In genomic region chr16:27238591-27238990, GRCh38 we compare ENCODE assay signal across 11 cellular contexts. TPM values are rescaled to one million over a fixed set of nuclear protein-coding genes. Genes with fewer than 3 reads are reported as not detected.
DNase-seq lines count a peak whose midpoint lies in the region; ATAC-seq, FAIRE-seq and TF ChIP-seq lines count a peak whose summit lies in the region.
"Had no signal": no experiment of that assay in that cellular context is flagged by ENCODE, and none has a peak within 500 bp of the region (broad histone marks: within the 10 kb centered on the region; RNA-seq: fewer than 3 reads in every experiment).

No MANE protein-coding gene starts in this region.

- TF ChIP-seq CTCF in kidney (IDR thresholded peaks at IDR 0.05; ENCODE audit: borderline replicate concordance, extremely low read depth, insufficient read depth) (no peak), tibial artery (IDR thresholded peaks at IDR 0.05) (no peak)

- no peaks in the 10 kb centered on the region for H3K27me3 ChIP-seq in tibial artery

- H3K4me3 ChIP-seq in kidney (ENCODE audit: low read length in 2 of 2) (no peak overlapping the region), tibial artery (no peak overlapping the region)

- intact Hi-C loops in activated T-helper 1 cell treated with anti-CD3 and anti-CD28 coated beads, Interleukin-12 subunit alpha, Interleukin-12 subunit beta, Interleukin-2, Interleukin-4 antibody, amounts not matched to agents 30 ng/mL and 10 ng/mL and 1 ng/mL, durations not matched to agents 14 hours and 24 hours and 36 hours (cut with micrococcal nuclease) = loop anchor here (5.0 to 10.0 kb wide), 2 partner anchors 641 to 1984 kb away; partner anchors contain the start of gene ZKSCAN2
- intact Hi-C loops in kidney (cut with DNase I) (loop anchor here (5.0 to 10.0 kb wide), 2 partner anchors 106 to 129 kb away; no protein-coding TSS in a partner anchor), tibial artery (cut with DNase I; ENCODE audit: low total_unique reads) (no loop called here)

- peak; percentile 59 for DNase-seq in activated effector memory CD4-positive, alpha-beta T cell treated with anti-CD3 and anti-CD28 coated beads, Interleukin-2, amount 50 U/mL, for 16 hours
- no peak for DNase-seq in activated effector memory CD4-positive, alpha-beta T cell treated with Interleukin-2 at 50 U/mL for 16 hours
- no peak for DNase-seq in activated T-helper 1 cell treated with anti-CD3 and anti-CD28 coated beads, Interleukin-12 subunit alpha, Interleukin-12 subunit beta, Interleukin-2, Interleukin-4 antibody, amounts not matched to agents 30 ng/mL and 10 ng/mL and 1 ng/mL, durations not matched to agents 14 hours and 24 hours and 36 hours (ENCODE audit: low spot score)
- DNase-seq in kidney (peak; percentile 54), tibial artery (peak in 1 of 2 donors; percentile 40)
- DNase-seq: NCI-H2107 had no signal

- H3K4me1 ChIP-seq in kidney (ENCODE audit: control insufficient read depth in 1 of 2, insufficient read depth in 1 of 2, low read depth in 1 of 2, low read length in 2 of 2) (peaks cover 26 to 40% of the 10 kb centered on the region in 2 donors), tibial artery (peaks cover 0 to 62% (median 55%) of the 10 kb centered on the region in 4 donors)

- H3K4me3 Mint-ChIP-seq in activated T-helper 1 cell treated with anti-CD3 and anti-CD28 coated beads, Interleukin-12 subunit alpha, Interleukin-12 subunit beta, Interleukin-2, Interleukin-4 antibody, amounts not matched to agents 30 ng/mL and 10 ng/mL and 1 ng/mL, durations not matched to agents 14 hours and 24 hours and 36 hours = peak overlapping the region; percentile 72

- no peaks in the 10 kb centered on the region for H3K9me3 ChIP-seq in kidney (ENCODE audit: control insufficient read depth in 1 of 2, low read length in 2 of 2)
- no peaks in the 10 kb centered on the region for H3K9me3 ChIP-seq in tibial artery

- H3K27ac Mint-ChIP-seq in activated T-helper 1 cell treated with anti-CD3 and anti-CD28 coated beads, Interleukin-12 subunit alpha, Interleukin-12 subunit beta, Interleukin-2, Interleukin-4 antibody, amounts not matched to agents 30 ng/mL and 10 ng/mL and 1 ng/mL, durations not matched to agents 14 hours and 24 hours and 36 hours = peak overlapping the region; percentile 99

- peaks cover 21% of the 10 kb centered on the region for H3K36me3 Mint-ChIP-seq in activated T-helper 1 cell treated with anti-CD3 and anti-CD28 coated beads, Interleukin-12 subunit alpha, Interleukin-12 subunit beta, Interleukin-2, Interleukin-4 antibody, amounts not matched to agents 30 ng/mL and 10 ng/mL and 1 ng/mL, durations not matched to agents 14 hours and 24 hours and 36 hours (ENCODE audit: low read depth)

- no peak for FAIRE-seq in kidney (lab: Jason Lieb, UNC)
- FAIRE-seq: RCC 7860, TTC549 had no signal

- H3K36me3 ChIP-seq in kidney (ENCODE audit: control insufficient read depth in 1 of 2, insufficient read depth in 2 of 2, low read length in 2 of 2) (peaks cover 0 to 5% of the 10 kb centered on the region in 2 donors), tibial artery (peaks cover 0 to 7% (median 0%) of the 10 kb centered on the region in 3 donors)

- H3K9me3 Mint-ChIP-seq in activated T-helper 1 cell treated with anti-CD3 and anti-CD28 coated beads, Interleukin-12 subunit alpha, Interleukin-12 subunit beta, Interleukin-2, Interleukin-4 antibody, amounts not matched to agents 30 ng/mL and 10 ng/mL and 1 ng/mL, durations not matched to agents 14 hours and 24 hours and 36 hours = no peaks in the 10 kb centered on the region

- H3K27me3 Mint-ChIP-seq in activated T-helper 1 cell treated with anti-CD3 and anti-CD28 coated beads, Interleukin-12 subunit alpha, Interleukin-12 subunit beta, Interleukin-2, Interleukin-4 antibody, amounts not matched to agents 30 ng/mL and 10 ng/mL and 1 ng/mL, durations not matched to agents 14 hours and 24 hours and 36 hours (ENCODE audit: insufficient read depth) = no peaks in the 10 kb centered on the region

- no peak for ATAC-seq in HG03045 (IDR thresholded peaks at IDR 0.05; ENCODE audit: unreplicated experiment)
- no peak for ATAC-seq in HG02571 (IDR thresholded peaks at IDR 0.05; ENCODE audit: unreplicated experiment)
- no peak for ATAC-seq in HG03342 (IDR thresholded peaks at IDR 0.05; ENCODE audit: unreplicated experiment)

- H3K9ac ChIP-seq in kidney (ENCODE audit: low read length in 2 of 2) = no peak overlapping the region

- peak overlapping the region in 1 of 2 donors; percentile 65 for H3K27ac ChIP-seq in kidney (ENCODE audit: low read depth in 2 of 2, low read length in 2 of 2)
- peak overlapping the region; percentile 17 to 78 for H3K27ac ChIP-seq in tibial artery

- peaks cover 84% of the 10 kb centered on the region for H3K4me1 Mint-ChIP-seq in activated T-helper 1 cell treated with anti-CD3 and anti-CD28 coated beads, Interleukin-12 subunit alpha, Interleukin-12 subunit beta, Interleukin-2, Interleukin-4 antibody, amounts not matched to agents 30 ng/mL and 10 ng/mL and 1 ng/mL, durations not matched to agents 14 hours and 24 hours and 36 hours (ENCODE audit: low read depth)

RNA-seq across cellular contexts. Expression of gene NSMCE1, which starts 30.0 kb away (rescaled TPM):
- total RNA-seq in activated T-helper 1 cell treated with anti-CD3 and anti-CD28 coated beads, Interleukin-12 subunit alpha, Interleukin-12 subunit beta, Interleukin-2, Interleukin-4 antibody, amounts not matched to agents 30 ng/mL and 10 ng/mL and 1 ng/mL, durations not matched to agents 14 hours and 24 hours and 36 hours = 128 and 134 TPM in 2 replicates
- 72.1 TPM for total RNA-seq in kidney
- 145 TPM for polyA plus RNA-seq in kidney (ENCODE audit: insufficient read depth, low read depth, low replicate concordance)

RNA-seq across cellular contexts. Expression of gene KDM8, which starts 35.3 kb away (rescaled TPM):
- total RNA-seq in activated T-helper 1 cell treated with anti-CD3 and anti-CD28 coated beads, Interleukin-12 subunit alpha, Interleukin-12 subunit beta, Interleukin-2, Interleukin-4 antibody, amounts not matched to agents 30 ng/mL and 10 ng/mL and 1 ng/mL, durations not matched to agents 14 hours and 24 hours and 36 hours = 12.5 and 14.5 TPM in 2 replicates
- 8.5 TPM for total RNA-seq in kidney
- 6.3 TPM for polyA plus RNA-seq in kidney (ENCODE audit: insufficient read depth, low read depth, low replicate concordance)

Comparison
In these comparisons a context has a peak if more than half of its experiments do, and no peak if none do; other contexts are left out.
1. DNase-seq: peak in activated effector memory CD4-positive, alpha-beta T cell treated with anti-CD3 and anti-CD28 coated beads, Interleukin-2, amount 50 U/mL, for 16 hours (single experiment) and kidney (single experiment); none in activated effector memory CD4-positive, alpha-beta T cell treated with Interleukin-2 at 50 U/mL for 16 hours (single experiment) and activated T-helper 1 cell treated with anti-CD3 and anti-CD28 coated beads, Interleukin-12 subunit alpha, Interleukin-12 subunit beta, Interleukin-2, Interleukin-4 antibody, amounts not matched to agents 30 ng/mL and 10 ng/mL and 1 ng/mL, durations not matched to agents 14 hours and 24 hours and 36 hours (single experiment).